Comparison of ENCODE assay signal across 19 cellular contexts in the genomic region with DNA sequence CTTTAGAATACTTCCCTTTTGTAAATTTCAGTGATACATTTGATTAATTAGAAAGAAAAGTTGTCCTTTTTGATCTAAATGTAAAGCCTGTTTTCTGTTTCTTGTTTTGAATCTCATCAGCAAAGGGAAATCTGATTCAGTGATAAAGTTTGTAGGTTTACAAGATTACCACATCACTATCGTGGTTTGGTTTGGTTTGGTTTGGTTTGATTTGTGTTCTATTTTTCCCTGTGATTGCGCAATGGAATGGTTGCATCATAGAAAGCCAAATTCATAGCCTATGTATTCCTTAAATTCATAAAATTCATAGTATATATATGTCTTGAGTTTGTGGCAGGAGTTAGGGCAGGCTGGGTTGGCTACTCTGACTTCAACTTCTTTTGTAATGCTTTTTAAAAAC. TPM values are rescaled to one million over a fixed set of nuclear protein-coding genes. Genes with fewer than 3 reads are reported as not detected.
DNase-seq lines count a peak whose midpoint lies in the region; ATAC-seq, FAIRE-seq and TF ChIP-seq lines count a peak whose summit lies in the region.
"Had no signal": no experiment of that assay in that cellular context is flagged by ENCODE, and none has a peak within 500 bp of the region (broad histone marks: within the 10 kb centered on the region; RNA-seq: fewer than 3 reads in every experiment).

No MANE protein-coding gene starts in this region.

- no peak for TF ChIP-seq POLR2A in HepG2 (IDR thresholded peaks at IDR 0.05; ENCODE audit: insufficient read depth in 1 of 2, low read depth in 2 of 2, low read length in 2 of 2)

- no peaks in the 10 kb centered on the region for H3K9me3 Mint-ChIP-seq in immature natural killer cell
- H3K9me3 Mint-ChIP-seq: activated naive CD4-positive, alpha-beta T cell treated with anti-CD3 and anti-CD28 coated beads, Interleukin-2, amount 50 U/mL, for 72 hours had no signal

- H3K4me1 Mint-ChIP-seq in immature natural killer cell, result peaks cover 25 to 38% of the 10 kb centered on the region in 2 donors

- TF ChIP-seq RAD21 in HepG2 (CRISPR knock-in tag; IDR thresholded peaks at IDR 0.05), result no peak

- no peak overlapping the region for H3K27ac Mint-ChIP-seq in immature natural killer cell
- H3K27ac Mint-ChIP-seq: activated naive CD4-positive, alpha-beta T cell treated with anti-CD3 and anti-CD28 coated beads, Interleukin-2, amount 50 U/mL, for 72 hours had no signal

- H3K4me3 ChIP-seq in astrocyte of the spinal cord (ENCODE audit: low read depth, low read length) (no peak overlapping the region), HepG2 (replicated peaks in 1 of 3; ENCODE audit: insufficient read depth in 1 of 3, low read depth in 2 of 3, low read length in 3 of 3) (no peak overlapping the region)
- H3K4me3 ChIP-seq: heart right ventricle, SJCRH30, tibial nerve had no signal

- DNase-seq in EL, result peak; percentile 62
- DNase-seq in LHCN-M2 (ENCODE audit: low read depth), result peak; percentile 61
- DNase-seq in astrocyte of the spinal cord (ENCODE audit: low read depth, low spot score), result peak; percentile 24
- DNase-seq in HepG2 (ENCODE audit: low spot score), result no peak
- DNase-seq in immature natural killer cell, result no peak
- no peak for DNase-seq in COR-L47 (lab: John Stamatoyannopoulos, UW)
- DNase-seq in LoVo (ENCODE audit: low spot score), result no peak
- DNase-seq: activated CD4-positive, alpha-beta T cell treated with anti-CD3 and anti-CD28 coated beads for 4 hours; heart right ventricle; NCI-H1105; NCI-H2227 treated with DMSO at 0.1 percent for 48 hours; SJCRH30; small intestine; T-helper 9 cell had no signal

- H4K20me1 ChIP-seq in HepG2 (ENCODE audit: insufficient read depth, low read length), result no peaks in the 10 kb centered on the region

- no peak for TF ChIP-seq CTCF in astrocyte of the spinal cord (IDR thresholded peaks at IDR 0.05; ENCODE audit: low read depth, low read length)
- no peak for TF ChIP-seq CTCF in HepG2 (CRISPR knock-in tag; IDR thresholded peaks at IDR 0.05)

- H3K79me2 ChIP-seq in HepG2 (ENCODE audit: insufficient read depth, low read length), result peaks cover 15% of the 10 kb centered on the region

- intact Hi-C loops in HepG2 (cut with micrococcal nuclease; ENCODE audit: unreplicated experiment), result no loop called here

- no peak overlapping the region for H3K9ac ChIP-seq in HepG2 (ENCODE audit: insufficient read depth, low read depth, low read length)

- ATAC-seq in HepG2 (no peak), GM19455 (IDR thresholded peaks at IDR 0.05; ENCODE audit: unreplicated experiment) (no peak)
- ATAC-seq: heart right ventricle had no signal

- 96% methylated on average over 2 of the region's 2 CpGs for WGBS in HepG2 (ENCODE audit: low lambda C conversion rate)

- H3K4me3 Mint-ChIP-seq in immature natural killer cell, result no peak overlapping the region
- H3K4me3 Mint-ChIP-seq: CD14-positive monocyte had no signal

- H3K9me3 ChIP-seq in HepG2 (ENCODE audit: low read length), result no peaks in the 10 kb centered on the region
- H3K9me3 ChIP-seq: heart right ventricle, SJCRH30, tibial nerve had no signal

- no peak for FAIRE-seq in HepG2 (lab: Jason Lieb, UNC)
- FAIRE-seq: HTR-8/SVneo, small intestine had no signal

- H3K36me3 ChIP-seq in HepG2 (replicated peaks in 1 of 2; ENCODE audit: control insufficient read depth in 1 of 2, insufficient read depth in 2 of 2, low read length in 2 of 2), result peaks cover 0 to 15% of the 10 kb centered on the region in 2 experiments; a peak in 2 of 5 replicates
- H3K36me3 ChIP-seq: tibial nerve had no signal

- peaks cover 3 to 20% (median 14%) of the 10 kb centered on the region in 3 donors for H3K36me3 Mint-ChIP-seq in immature natural killer cell

- H3K4me2 ChIP-seq in HepG2 (ENCODE audit: low read depth, low read length), result no peak overlapping the region

- BruUV-seq in HepG2 (replicated peaks; lab: Mats Ljungman, UMichigan), result no TSS peak

- no peak for TF ChIP-seq EP300 in HepG2 (IDR thresholded peaks at IDR 0.05; ENCODE audit: low read depth in 2 of 2, low read length in 2 of 2)
- TF ChIP-seq EP300 in HepG2 (CRISPR knock-in tag; IDR thresholded peaks at IDR 0.05; ENCODE audit: borderline replicate concordance), result no peak

- no peaks in the 10 kb centered on the region for H3K27me3 Mint-ChIP-seq in immature natural killer cell (ENCODE audit: low read depth in 3 of 3)

- H3K27me3 ChIP-seq in HepG2 (ENCODE audit: control insufficient read depth in 1 of 2, insufficient read depth in 2 of 2, low read length in 2 of 2), result no peaks in the 10 kb centered on the region
- H3K27me3 ChIP-seq: heart right ventricle, SJCRH30, tibial nerve had no signal

- CTCF ChIA-PET in HepG2 (lab: Yijun Ruan, JAX; ENCODE audit: low intra/inter-chr PET ratio, low total read pairs), result no interaction called here

- no peak overlapping the region for H2AFZ ChIP-seq in HepG2 (ENCODE audit: low read length)

- in situ Hi-C loops in astrocyte of the spinal cord (cut with HindIII; ENCODE audit: low sequenced_read_pairs), result no loop called here
- in situ Hi-C loops in HepG2 (cut with HindIII; ENCODE audit: extremely low pct_ligation_motif_present, low pct_unique_long_range_greater_than_20kb), result loop anchor here (10.0 kb wide), 1 partner anchor 98 kb away; the partner anchor contains the start of gene LOX

- H3K27ac ChIP-seq in HepG2 (ENCODE audit: extremely low read length, insufficient read depth, low read length), result no peak overlapping the region
- H3K27ac ChIP-seq: heart right ventricle, SJCRH30, tibial nerve had no signal

- POLR2A ChIA-PET in HepG2 (lab: Yijun Ruan, JAX), result no interaction called here

- no peaks in the 10 kb centered on the region for H3K4me1 ChIP-seq in HepG2 (ENCODE audit: insufficient read depth, low read length)
- H3K4me1 ChIP-seq: SJCRH30 had no signal

TF ChIP-seq in HepG2, 621 proteins besides CTCF, POLR2A, EP300 and RAD21:
- TF ChIP-seq ZNF703 (CRISPR knock-in tag; IDR thresholded peaks at IDR 0.05; ENCODE audit: borderline replicate concordance) (no peak), CEBPG (CRISPR knock-in tag; IDR thresholded peaks at IDR 0.05) (peak; percentile 87), CEBPB (IDR thresholded peaks at IDR 0.05; ENCODE audit: borderline replicate concordance, low read depth, low read length) (peak; percentile 96)

RNA-seq across cellular contexts. Expression of gene SRFBP1, which starts 15.2 kb away (rescaled TPM):
- total RNA-seq in LHCN-M2 (2014; rRNA removed), result 17.6 and 19.0 TPM in 2 replicates
- polyA plus RNA-seq in LHCN-M2 (2012), result 2.8 TPM
- 16.4 and 24.7 TPM in 2 replicates for total RNA-seq in HepG2 (2016; rRNA removed; fragmentation: Illumina TruSeq; extraction: Trizol)
- total RNA-seq in HepG2 (2016; cell fraction: cytosol; rRNA removed; fragmentation: Illumina TruSeq; extraction: Trizol; ENCODE audit: low read depth), result 10.4 and 16.2 TPM in 2 replicates
- 16.0 and 25.1 TPM in 2 replicates for total RNA-seq in HepG2 (2016; cell fraction: insoluble cytoplasmic fraction; rRNA removed; fragmentation: Illumina TruSeq; extraction: Trizol)
- 9.5 and 10.5 TPM in 2 replicates for total RNA-seq in HepG2 (2016; cell fraction: membrane; rRNA removed; fragmentation: Illumina TruSeq; extraction: Trizol)
- total RNA-seq in HepG2 (2016; cell fraction: nucleus; rRNA removed; fragmentation: Illumina TruSeq; extraction: Trizol), result 18.7 and 19.6 TPM in 2 replicates
- polyA plus RNA-seq in HepG2 (2011; rRNA removed), result 1.5 and 2.1 TPM in 2 replicates
- polyA plus RNA-seq in HepG2 (2011; cell fraction: cytosol; rRNA removed), result 0.90 and 1.4 TPM in 2 replicates
- 1.1 TPM in 2 replicates for polyA plus RNA-seq in HepG2 (2011; cell fraction: nucleus; rRNA removed)
- polyA plus RNA-seq in HepG2 (2012), result 3.9 and 5.6 TPM in 2 replicates
- polyA plus RNA-seq in HepG2 (2016; cell fraction: cytosol; fragmentation: Illumina TruSeq; extraction: Trizol; ENCODE audit: low read depth), result 0.50 and 0.69 TPM in 2 replicates
- 11.8 and 12.5 TPM in 2 replicates for polyA plus RNA-seq in HepG2 (2016; cell fraction: insoluble cytoplasmic fraction; fragmentation: Illumina TruSeq; extraction: Trizol; ENCODE audit: low read depth)
- 1.4 and 1.5 TPM in 2 replicates for polyA plus RNA-seq in HepG2 (2016; cell fraction: membrane; fragmentation: Illumina TruSeq; extraction: Trizol; ENCODE audit: low read depth)
- 7.3 and 8.8 TPM in 2 replicates for polyA plus RNA-seq in HepG2 (2016; cell fraction: nucleus; fragmentation: Illumina TruSeq; extraction: Trizol; ENCODE audit: insufficient read depth, low read depth)
- polyA minus RNA-seq in HepG2 (2011; rRNA and poly(A)+ RNA removed; ENCODE audit: low replicate concordance), result 0.60 and 2.6 TPM in 2 replicates
- polyA minus RNA-seq in HepG2 (2011; cell fraction: cytosol; rRNA and poly(A)+ RNA removed), result 3.0 and 4.3 TPM in 2 replicates
- 13.8 and 14.2 TPM in 2 replicates for polyA minus RNA-seq in HepG2 (2011; cell fraction: nucleus; rRNA and poly(A)+ RNA removed)
- 10 to 100 TPM in 1 of 3 donors, 1 to 10 TPM in 2; 2.0 to 11.2 (median 7.6) TPM for polyA plus RNA-seq in immature natural killer cell

Comparison
In these comparisons a context has a peak if more than half of its experiments do, and no peak if none do; other contexts are left out.
1. DNase-seq: peak in EL (single experiment), LHCN-M2 (single experiment) and astrocyte of the spinal cord (single experiment); none in HepG2 (single experiment), immature natural killer cell (0 of 3), COR-L47 (single experiment) and LoVo (single experiment).